Comparison of ENCODE assay signal across 12 cellular contexts in genomic region chr18:45248240-45248903, GRCh38.
DNase-seq lines count a peak whose midpoint lies in the region; ATAC-seq and TF ChIP-seq lines count a peak whose summit lies in the region.
"Had no signal": no experiment of that assay in that cellular context is flagged by ENCODE, and none has a peak within 500 bp of the region (broad histone marks: within the 10 kb centered on the region; RNA-seq: fewer than 3 reads in every experiment).

No MANE protein-coding gene starts in this region.

- intact Hi-C loops in left ventricle myocardium inferior (cut with micrococcal nuclease): no loop called here

- POLR2A ChIA-PET in BJ (lab: Charles Lee): no interaction called here

- H3K9ac ChIP-seq in rectal smooth muscle tissue (ENCODE audit: low read length): no peak overlapping the region

- peak; percentile 74 for DNase-seq in BJ (ENCODE audit: low read depth)
- peak; percentile 14 for DNase-seq in amniotic stem cell (lab: John Stamatoyannopoulos, UW)
- DNase-seq in left ventricle myocardium inferior: no peak
- no peak for DNase-seq in islet precursor cell
- no peak for DNase-seq in putamen (ENCODE audit: low spot score)
- no peak for DNase-seq in activated CD4-positive, alpha-beta T cell treated with anti-CD3 and anti-CD28 coated beads for 48 hours
- DNase-seq: activated CD4-positive, alpha-beta T cell treated with anti-CD3 and anti-CD28 coated beads, Interleukin-2, amount 50 U/mL, for 1 hour; amygdala; Caco-2; NCI-H146 had no signal

- peak overlapping the region; percentile 87 for H3K27ac ChIP-seq in left ventricle myocardium inferior (replicated peaks)
- peak overlapping the region; percentile 47 for H3K27ac ChIP-seq in rectal smooth muscle tissue (ENCODE audit: low read depth, low read length)

- no peak for ATAC-seq in GM21825 (IDR thresholded peaks at IDR 0.05; ENCODE audit: unreplicated experiment)

- CTCF ChIA-PET in BJ (lab: Yijun Ruan, JAX): interaction anchor here (0.7 to 1.9 kb wide), 3 partner anchors 36 to 532 kb away, joined by 3 to 7 read pairs (median 5); no protein-coding TSS in a partner anchor

- H3K4me3 ChIP-seq in BJ (ENCODE audit: low read depth, low read length) (no peak overlapping the region), left ventricle myocardium inferior (no peak overlapping the region), rectal smooth muscle tissue (ENCODE audit: low read length) (no peak overlapping the region)

- no peak for TF ChIP-seq CTCF in BJ (IDR thresholded peaks at IDR 0.05; ENCODE audit: insufficient read depth, low read depth, low read length)
- no peak for TF ChIP-seq CTCF in left ventricle myocardium inferior (IDR thresholded peaks at IDR 0.05; ENCODE audit: borderline replicate concordance)

- H3K27me3 ChIP-seq in BJ (ENCODE audit: control insufficient read depth, insufficient read depth, low read length) (no peaks in the 10 kb centered on the region), left ventricle myocardium inferior (ENCODE audit: low read depth) (no peaks in the 10 kb centered on the region), rectal smooth muscle tissue (ENCODE audit: control insufficient read depth, insufficient read depth, low read length) (no peaks in the 10 kb centered on the region)

- no peaks in the 10 kb centered on the region for H3K9me3 ChIP-seq in left ventricle myocardium inferior (replicated peaks)
- H3K9me3 ChIP-seq: Caco-2 had no signal

- H3K36me3 ChIP-seq in BJ (ENCODE audit: control insufficient read depth, insufficient read depth, low read length) (no peaks in the 10 kb centered on the region), left ventricle myocardium inferior (no peaks in the 10 kb centered on the region), rectal smooth muscle tissue (ENCODE audit: control insufficient read depth, insufficient read depth, low read length) (no peaks in the 10 kb centered on the region)

- H3K4me1 ChIP-seq in left ventricle myocardium inferior (peaks cover 51% of the 10 kb centered on the region), rectal smooth muscle tissue (ENCODE audit: control insufficient read depth, insufficient read depth, low read length) (peaks cover 14% of the 10 kb centered on the region)
- H3K4me1 ChIP-seq: Caco-2 had no signal

Comparison
In these comparisons a context has a peak if more than half of its experiments do, and no peak if none do; other contexts are left out.
1. DNase-seq: peak in BJ (single experiment) and amniotic stem cell (single experiment); none in left ventricle myocardium inferior (single experiment), islet precursor cell (single experiment), putamen (single experiment) and activated CD4-positive, alpha-beta T cell treated with anti-CD3 and anti-CD28 coated beads for 48 hours (single experiment).